In genomic region chr4:706834-707598, GRCh38 we compare ENCODE assay signal across 8 cellular contexts. TPM values are rescaled to one million over a fixed set of nuclear protein-coding genes. Genes with fewer than 3 reads are reported as not detected.
DNase-seq lines count a peak whose midpoint lies in the region; ATAC-seq and TF ChIP-seq lines count a peak whose summit lies in the region.
"Had no signal": no experiment of that assay in that cellular context is flagged by ENCODE, and none has a peak within 500 bp of the region (broad histone marks: within the 10 kb centered on the region; RNA-seq: fewer than 3 reads in every experiment).

No MANE protein-coding gene starts in this region.

- H3K4me3 ChIP-seq in brain microvascular endothelial cell (ENCODE audit: low read depth, low read length) (peak overlapping the region; percentile 77), left lung (peak overlapping the region; percentile 21 to 78), suprapubic skin (peak overlapping the region; percentile 96)

- no peak for TF ChIP-seq EP300 in suprapubic skin (IDR thresholded peaks at IDR 0.05)

- H3K27me3 ChIP-seq in brain microvascular endothelial cell (replicated peaks) = no peaks in the 10 kb centered on the region
- H3K27me3 ChIP-seq in left lung = no peaks in the 10 kb centered on the region
- no peaks in the 10 kb centered on the region for H3K27me3 ChIP-seq in suprapubic skin

- H3K9me3 ChIP-seq in left lung = no peaks in the 10 kb centered on the region
- no peaks in the 10 kb centered on the region for H3K9me3 ChIP-seq in suprapubic skin

- H3K27ac ChIP-seq in brain microvascular endothelial cell (no peak overlapping the region), left lung (peak overlapping the region in 1 of 2 donors; percentile 23), suprapubic skin (peak overlapping the region; percentile 24)

- in situ Hi-C loops in brain microvascular endothelial cell (cut with HindIII; ENCODE audit: low pct_ligation_motif_present, low sequenced_read_pairs) = no loop called here

- TF ChIP-seq POLR2A in suprapubic skin (IDR thresholded peaks at IDR 0.05) = no peak

- ATAC-seq in left lung = no peak

- peaks cover 7% of the 10 kb centered on the region for H3K36me3 ChIP-seq in brain microvascular endothelial cell (replicated peaks)
- no peaks in the 10 kb centered on the region for H3K36me3 ChIP-seq in left lung
- H3K36me3 ChIP-seq in suprapubic skin = no peaks in the 10 kb centered on the region

- no peaks in the 10 kb centered on the region for H3K9me3 Mint-ChIP-seq in HFFc6
- no peaks in the 10 kb centered on the region for H3K9me3 Mint-ChIP-seq in T-helper 2 cell treated with Interferon-gamma antibody and Interleukin-4, amounts not matched to agents 5 μg/mL and 100 μg/mL, for 36 hours

- H3K4me1 ChIP-seq in left lung (peaks cover 13 to 34% of the 10 kb centered on the region in 2 donors), suprapubic skin (peaks cover 61% of the 10 kb centered on the region)

- WGBS in suprapubic skin = 47% methylated on average over 12 of the region's 21 CpGs

- no peak for TF ChIP-seq CTCF in HFFc6 (IDR thresholded peaks at IDR 0.05)
- TF ChIP-seq CTCF in brain microvascular endothelial cell (IDR thresholded peaks at IDR 0.05; ENCODE audit: low read depth, low read length, missing control alignments) = no peak
- TF ChIP-seq CTCF in left lung (IDR thresholded peaks at IDR 0.05) = no peak
- TF ChIP-seq CTCF in suprapubic skin (IDR thresholded peaks at IDR 0.05) = no peak

- DNase-seq in HFFc6 (no peak), brain microvascular endothelial cell (no peak), left lung (no peak), suprapubic skin (ENCODE audit: low spot score in 2 of 2) (no peak), OCI-M1 (lab: John Stamatoyannopoulos, UW) (no peak), NCI-H1105 treated with DMSO at 0.1 percent for 48 hours (lab: John Stamatoyannopoulos, UW) (no peak)
- no peak for DNase-seq in T-helper 2 cell treated with Interferon-gamma antibody and Interleukin-4, amounts not matched to agents 5 μg/mL and 100 μg/mL, for 36 hours (ENCODE audit: low spot score)
- DNase-seq: MM.1S had no signal

- peak overlapping the region; percentile 71 for H3K4me3 Mint-ChIP-seq in HFFc6
- H3K4me3 Mint-ChIP-seq in T-helper 2 cell treated with Interferon-gamma antibody and Interleukin-4, amounts not matched to agents 5 μg/mL and 100 μg/mL, for 36 hours = no peak overlapping the region

- peaks cover 22% of the 10 kb centered on the region for H3K36me3 Mint-ChIP-seq in HFFc6 (ENCODE audit: low read depth)
- peaks cover 7% of the 10 kb centered on the region for H3K36me3 Mint-ChIP-seq in T-helper 2 cell treated with Interferon-gamma antibody and Interleukin-4, amounts not matched to agents 5 μg/mL and 100 μg/mL, for 36 hours (ENCODE audit: low read depth)

- peaks cover 6% of the 10 kb centered on the region for H3K27me3 Mint-ChIP-seq in HFFc6 (ENCODE audit: insufficient read depth)
- H3K27me3 Mint-ChIP-seq in T-helper 2 cell treated with Interferon-gamma antibody and Interleukin-4, amounts not matched to agents 5 μg/mL and 100 μg/mL, for 36 hours (ENCODE audit: low read depth) = no peaks in the 10 kb centered on the region

- peaks cover 12% of the 10 kb centered on the region for H3K4me1 Mint-ChIP-seq in HFFc6 (ENCODE audit: low read depth)
- H3K4me1 Mint-ChIP-seq in T-helper 2 cell treated with Interferon-gamma antibody and Interleukin-4, amounts not matched to agents 5 μg/mL and 100 μg/mL, for 36 hours (ENCODE audit: low read depth) = peaks cover 9% of the 10 kb centered on the region

- intact Hi-C loops in left lung (cut with DNase I) = no loop called here

- H3K27ac Mint-ChIP-seq in HFFc6 = no peak overlapping the region
- H3K27ac Mint-ChIP-seq in T-helper 2 cell treated with Interferon-gamma antibody and Interleukin-4, amounts not matched to agents 5 μg/mL and 100 μg/mL, for 36 hours = no peak overlapping the region

RNA-seq across cellular contexts. Expression of gene PCGF3, which starts 1.4 kb away (rescaled TPM):
- 10 to 100 TPM; 28.5 to 34.5 (median 30.2) TPM for total RNA-seq in HFFc6 (2021; fragmentation: NEBNext Ultra II Directional; extraction: Animal tissue kit (Norgen Biotek cat#: 25700))
- 10 to 100 TPM; 43.7 to 49.2 TPM for total RNA-seq in left lung
- 100 to 1,000 TPM in 1 of 4 donors, 10 to 100 TPM in 3; 59.7 to 152 (median 71.2) TPM for total RNA-seq in suprapubic skin

RNA-seq across cellular contexts. Expression of gene SLC49A3, which starts 18.1 kb away (rescaled TPM):
- under 1 TPM in 5 of 6 experiments, not detected in 1; 0.13 to 0.62 (median 0.21) TPM for total RNA-seq in HFFc6 (2021; fragmentation: NEBNext Ultra II Directional; extraction: Animal tissue kit (Norgen Biotek cat#: 25700))
- total RNA-seq in left lung (10 to 100 TPM; 23.2 to 27.5 TPM), suprapubic skin (10 to 100 TPM in 3 of 4 donors, 1 to 10 TPM in 1; 8.9 to 21.1 (median 17.4) TPM)

RNA-seq across cellular contexts. Expression of gene MYL5, which starts 32.7 kb away (rescaled TPM):
- total RNA-seq in HFFc6 (2021; fragmentation: NEBNext Ultra II Directional; extraction: Animal tissue kit (Norgen Biotek cat#: 25700)) = 10 to 100 TPM; 14.2 to 23.0 (median 18.8) TPM
- total RNA-seq in left lung (10 to 100 TPM in 1 of 2 donors, 1 to 10 TPM in 1; 7.8 to 11.3 TPM), suprapubic skin (10 to 100 TPM in 2 of 4 donors, 1 to 10 TPM in 2; 5.3 to 20.4 (median 10.5) TPM)

RNA-seq across cellular contexts. Expression of gene ATP5ME, which starts 32.9 kb away (rescaled TPM):
- total RNA-seq in HFFc6 (2021; fragmentation: NEBNext Ultra II Directional; extraction: Animal tissue kit (Norgen Biotek cat#: 25700)) = 100 to 1,000 TPM; 181 to 374 (median 290) TPM
- total RNA-seq in left lung (100 to 1,000 TPM; 171 to 211 TPM), suprapubic skin (100 to 1,000 TPM in 2 of 4 donors, 10 to 100 TPM in 2; 60.2 to 167 (median 102) TPM)

Comparison
In these comparisons a context has a peak if more than half of its experiments do, and no peak if none do; other contexts are left out.
1. RNA of gene SLC49A3, which starts 18.1 kb away (total RNA-seq): 23.2 to 27.5 TPM in left lung and 8.9 to 21.1 TPM in suprapubic skin; 0.13 to 0.62 TPM in HFFc6; every median in the first group is over 4 times any median in the second.
2. Peak in every context shown above with its lines, with median percentiles within 50 percentile points of each other: H3K4me3 ChIP-seq.